9 cellular contexts compared by ENCODE assay signal in genomic region chr20:46151936-46152335, GRCh38. TPM values are rescaled to one million over a fixed set of nuclear protein-coding genes. Genes with fewer than 3 reads are reported as not detected.
DNase-seq lines count a peak whose midpoint lies in the region; ATAC-seq and TF ChIP-seq lines count a peak whose summit lies in the region.
"Had no signal": no experiment of that assay in that cellular context is flagged by ENCODE, and none has a peak within 500 bp of the region (broad histone marks: within the 10 kb centered on the region; RNA-seq: fewer than 3 reads in every experiment).

No MANE protein-coding gene starts in this region.

- H3K4me3 Mint-ChIP-seq in CD4-positive, alpha-beta T cell, result no peak overlapping the region
- no peak overlapping the region for H3K4me3 Mint-ChIP-seq in activated B cell treated with CpG ODN at 0.5 μM for 24 hours

- no peak for ATAC-seq in CD4-positive, alpha-beta T cell (ENCODE audit: poor library complexity)
- peak; percentile 40 for ATAC-seq in activated B cell treated with CpG ODN at 0.5 μM for 24 hours (ENCODE audit: low read depth)
- ATAC-seq in left lobe of liver, result peak; percentile 31
- no peak for ATAC-seq in HG03095 (IDR thresholded peaks at IDR 0.05; ENCODE audit: unreplicated experiment)
- no peak for ATAC-seq in GM19328 (IDR thresholded peaks at IDR 0.05; ENCODE audit: unreplicated experiment)

- H3K4me1 Mint-ChIP-seq in CD4-positive, alpha-beta T cell (ENCODE audit: low read depth), result no peaks in the 10 kb centered on the region
- H3K4me1 Mint-ChIP-seq in activated B cell treated with CpG ODN at 0.5 μM for 24 hours, result no peaks in the 10 kb centered on the region

- in situ Hi-C loops in GM13977 (cut with MboI; ENCODE audit: low pct_unique_long_range_greater_than_20kb, low sequenced_read_pairs, unreplicated experiment), result no loop called here

- no peaks in the 10 kb centered on the region for H3K9me3 ChIP-seq in CD4-positive, alpha-beta T cell (ENCODE audit: control insufficient read depth, low read length)

- CTCF ChIA-PET in CD4-positive, alpha-beta T cell (lab: Charles Lee), result no interaction called here
- CTCF ChIA-PET in activated B cell treated with CpG ODN at 0.5 μM for 24 hours (lab: Charles Lee), result interaction anchor here (1.4 kb wide), 1 partner anchor 52 kb away, joined by 3 read pairs; no protein-coding TSS in a partner anchor

- POLR2A ChIA-PET in CD4-positive, alpha-beta T cell (lab: Charles Lee), result no interaction called here
- POLR2A ChIA-PET in activated B cell treated with CpG ODN at 0.5 μM for 24 hours (lab: Charles Lee), result no interaction called here

- DNase-seq in CD4-positive, alpha-beta T cell, result no peak
- DNase-seq in GM13977 (ENCODE audit: low spot score) (peak; percentile 65), activated B cell treated with CpG ODN at 0.5 μM for 24 hours (no peak), left lobe of liver (ENCODE audit: low spot score) (no peak), NCI-H1930 (lab: John Stamatoyannopoulos, UW) (no peak), glomerular visceral epithelial cell (ENCODE audit: extremely low spot score) (no peak)
- DNase-seq: small intestine had no signal

- H3K27me3 ChIP-seq in CD4-positive, alpha-beta T cell (ENCODE audit: control insufficient read depth, insufficient read depth, low read length), result peaks cover 4% of the 10 kb centered on the region

- intact Hi-C loops in CD4-positive, alpha-beta T cell (cut with DNase I, micrococcal nuclease), result no loop called here
- intact Hi-C loops in activated B cell treated with CpG ODN at 0.5 μM for 24 hours (cut with micrococcal nuclease), result no loop called here

- peak; percentile 18 for TF ChIP-seq CTCF in CD4-positive, alpha-beta T cell (IDR thresholded peaks at IDR 0.05)
- peak; percentile 51 for TF ChIP-seq CTCF in GM13977 (IDR thresholded peaks at IDR 0.05; ENCODE audit: extremely low read depth, insufficient read depth, missing control alignments)
- no peak for TF ChIP-seq CTCF in activated B cell treated with CpG ODN at 0.5 μM for 24 hours (IDR thresholded peaks at IDR 0.05)

- H3K27me3 Mint-ChIP-seq in CD4-positive, alpha-beta T cell, result peaks cover 18% of the 10 kb centered on the region
- H3K27me3 Mint-ChIP-seq in activated B cell treated with CpG ODN at 0.5 μM for 24 hours, result peaks cover 13% of the 10 kb centered on the region

- H3K27ac ChIP-seq in CD4-positive, alpha-beta T cell (ENCODE audit: low read depth, low read length), result no peak overlapping the region

- H3K9me3 Mint-ChIP-seq in CD4-positive, alpha-beta T cell, result no peaks in the 10 kb centered on the region
- H3K9me3 Mint-ChIP-seq in activated B cell treated with CpG ODN at 0.5 μM for 24 hours, result no peaks in the 10 kb centered on the region

- no peaks in the 10 kb centered on the region for H3K36me3 Mint-ChIP-seq in CD4-positive, alpha-beta T cell (ENCODE audit: low read depth)
- H3K36me3 Mint-ChIP-seq in activated B cell treated with CpG ODN at 0.5 μM for 24 hours (ENCODE audit: low read depth), result no peaks in the 10 kb centered on the region

- no peak overlapping the region for H3K27ac Mint-ChIP-seq in CD4-positive, alpha-beta T cell
- H3K27ac Mint-ChIP-seq in activated B cell treated with CpG ODN at 0.5 μM for 24 hours, result no peak overlapping the region

RNA-seq across cellular contexts. Expression of gene CD40, which starts 33.8 kb away (rescaled TPM):
- 1 to 10 TPM; 1.0 to 1.2 TPM for total RNA-seq in CD4-positive, alpha-beta T cell
- 410 and 464 TPM in 2 replicates for total RNA-seq in activated B cell treated with CpG ODN at 0.5 μM for 24 hours
- total RNA-seq in left lobe of liver, result 6.6 TPM

Comparison
In these comparisons a context has a peak if more than half of its experiments do, and no peak if none do; other contexts are left out.
1. ATAC-seq: peak in activated B cell treated with CpG ODN at 0.5 μM for 24 hours (single experiment) and left lobe of liver (single experiment); none in CD4-positive, alpha-beta T cell (single experiment), HG03095 (single experiment) and GM19328 (single experiment).
2. RNA of gene CD40, which starts 33.8 kb away (total RNA-seq): 410 to 464 TPM in activated B cell treated with CpG ODN at 0.5 μM for 24 hours; 6.6 TPM in left lobe of liver (single experiment) and 1.0 to 1.2 TPM in CD4-positive, alpha-beta T cell; every median in the first group is over 10 times any median in the second.